In the genomic region with DNA sequence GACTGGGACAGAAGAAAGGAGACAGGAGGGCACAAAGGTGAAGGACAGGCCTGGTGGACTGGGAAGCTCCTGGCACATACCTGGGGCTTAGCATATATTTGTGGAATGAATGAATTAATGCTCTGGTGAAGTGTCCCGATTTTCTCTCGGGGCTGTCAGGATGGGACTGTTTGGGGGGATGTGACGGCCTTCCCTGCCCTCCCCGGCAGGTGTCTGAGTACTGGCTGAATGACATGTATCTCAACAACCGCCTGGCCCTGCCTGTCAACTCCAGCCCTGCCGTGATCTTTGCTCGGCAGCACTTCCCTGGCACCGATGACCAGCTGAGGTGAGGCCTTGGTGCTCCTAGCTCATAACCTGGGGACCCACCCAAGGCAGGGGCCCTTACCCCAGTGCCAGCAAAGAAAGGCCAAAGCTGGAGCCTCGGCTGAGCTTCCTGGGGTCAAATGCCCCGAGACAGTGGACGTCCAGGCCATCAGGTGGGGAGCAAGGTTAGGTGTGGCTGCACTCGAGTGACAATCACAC, we compare ENCODE assay signal across 20 cellular contexts. TPM values are rescaled to one million over a fixed set of nuclear protein-coding genes. Genes with fewer than 3 reads are reported as not detected.
DNase-seq lines count a peak whose midpoint lies in the region; ATAC-seq, FAIRE-seq and TF ChIP-seq lines count a peak whose summit lies in the region.
"Had no signal": no experiment of that assay in that cellular context is flagged by ENCODE, and none has a peak within 500 bp of the region (broad histone marks: within the 10 kb centered on the region; RNA-seq: fewer than 3 reads in every experiment).

No MANE protein-coding gene starts in this region.

- peaks cover 0 to 73% (median 13%) of the 10 kb centered on the region in 3 experiments for H3K27me3 ChIP-seq in neuronal stem cell (ENCODE audit: control insufficient read depth in 3 of 3, insufficient read depth in 3 of 3, low read depth in 1 of 3, low read length in 3 of 3)
- H3K27me3 ChIP-seq in colonic mucosa = no peaks in the 10 kb centered on the region

- H3K4ac ChIP-seq in neuronal stem cell (ENCODE audit: low read length) = no peak overlapping the region

- H3K27ac ChIP-seq in neuronal stem cell (replicated peaks; ENCODE audit: low read length) (no peak overlapping the region), colonic mucosa (no peak overlapping the region)

- H3K9me3 ChIP-seq in neuronal stem cell (replicated peaks in 1 of 2; ENCODE audit: control insufficient read depth in 2 of 2, insufficient read depth in 1 of 2, low read depth in 1 of 2, low read length in 2 of 2) = no peaks in the 10 kb centered on the region
- H3K9me3 ChIP-seq in colonic mucosa = no peaks in the 10 kb centered on the region

- H2BK5ac ChIP-seq in neuronal stem cell (ENCODE audit: low read length) = no peak overlapping the region

- no peaks in the 10 kb centered on the region for H3K79me1 ChIP-seq in neuronal stem cell (ENCODE audit: low read depth, low read length)

- H2AK5ac ChIP-seq in neuronal stem cell (ENCODE audit: low read depth, low read length) = no peak overlapping the region

- H3K18ac ChIP-seq in neuronal stem cell (ENCODE audit: low read length) = peak overlapping the region; percentile 15

- H4K91ac ChIP-seq in neuronal stem cell (ENCODE audit: low read depth, low read length, poor library complexity) = no peak overlapping the region

- peak; percentile 50 for DNase-seq in activated effector memory CD4-positive, alpha-beta T cell treated with anti-CD3 and anti-CD28 coated beads, Interleukin-2, amount 50 U/mL, for 16 hours
- no peak for DNase-seq in activated effector memory CD4-positive, alpha-beta T cell treated with Interleukin-2 at 50 U/mL for 16 hours
- DNase-seq in cerebellar cortex (ENCODE audit: low spot score) = peak; percentile 11
- no peak for DNase-seq in neuronal stem cell (ENCODE audit: low spot score)
- DNase-seq in urothelium cell line (ENCODE audit: low spot score) = no peak
- DNase-seq in colonic mucosa = no peak
- DNase-seq in NCI-H69 (lab: John Stamatoyannopoulos, UW) = no peak
- DNase-seq: 8988T, GDM1, KBM-7, NCI-H1105 treated with DMSO at 0.1 percent for 48 hours, NCI-H187, NCI-H2107, NCI-H510A, NCI-H774, SHP77 had no signal

- TF ChIP-seq CTCF in colonic mucosa (IDR thresholded peaks at IDR 0.05) = no peak

- no peak overlapping the region for H3K14ac ChIP-seq in neuronal stem cell (ENCODE audit: low read length)

- H2BK15ac ChIP-seq in neuronal stem cell (ENCODE audit: low read length) = no peak overlapping the region

- no peak overlapping the region for H2BK12ac ChIP-seq in neuronal stem cell (ENCODE audit: low read length)

- H3K4me1 ChIP-seq in neuronal stem cell (ENCODE audit: control insufficient read depth in 2 of 2, insufficient read depth in 1 of 2, low read depth in 1 of 2, low read length in 2 of 2) (peaks cover 0 to 4% of the 10 kb centered on the region in 2 donors), colonic mucosa (no peaks in the 10 kb centered on the region)

- no peak overlapping the region for H2BK120ac ChIP-seq in neuronal stem cell (ENCODE audit: low read depth, low read length)

- H3K4me3 ChIP-seq in neuronal stem cell (ENCODE audit: low read length in 2 of 2) (no peak overlapping the region), colonic mucosa (no peak overlapping the region)

- no peak overlapping the region for H4K8ac ChIP-seq in neuronal stem cell (ENCODE audit: low read depth, low read length)

- ATAC-seq in GM21367 (IDR thresholded peaks at IDR 0.05; ENCODE audit: unreplicated experiment) = no peak

- no peak overlapping the region for H2AFZ ChIP-seq in neuronal stem cell (ENCODE audit: low read length)

- H3K4me2 ChIP-seq in neuronal stem cell (ENCODE audit: insufficient read depth, low read length, poor library complexity, severe bottlenecking) = no peak overlapping the region

- H3K36me3 ChIP-seq in neuronal stem cell (replicated peaks in 1 of 2; ENCODE audit: control insufficient read depth in 2 of 2, insufficient read depth in 2 of 2, low read length in 2 of 2) = no peaks in the 10 kb centered on the region
- no peaks in the 10 kb centered on the region for H3K36me3 ChIP-seq in colonic mucosa

- H3K23ac ChIP-seq in neuronal stem cell (ENCODE audit: low read depth, low read length, poor library complexity) = no peak overlapping the region

- H3K9ac ChIP-seq in neuronal stem cell (ENCODE audit: low read depth, low read length, poor library complexity) (peak overlapping the region; percentile 53), colonic mucosa (ENCODE audit: low read depth in 2 of 2, low read length in 2 of 2) (no peak overlapping the region)

- intact Hi-C loops in colonic mucosa (cut with DNase I) = no loop called here

- WGBS in neuronal stem cell (ENCODE audit: extremely low coverage in 2 of 2, insufficient read length in 2 of 2, insufficient replicate concordance in 1 of 2), 2 donors = no CpG with 5 or more reads among the region's 12 CpGs

- peak; percentile 44 for FAIRE-seq in urothelium cell line (lab: Jason Lieb, UNC)

RNA-seq across cellular contexts. Expression of a gene that starts 6.5 kb away (rescaled TPM):
- 0.03 TPM for polyA plus RNA-seq in neuronal stem cell (2013, experiment 1 of 2)
- not detected for polyA plus RNA-seq in neuronal stem cell (2013, experiment 2 of 2)
- total RNA-seq in colonic mucosa = 1 to 10 TPM in 1 of 2 donors, under 1 TPM in 1; 0.16 to 1.2 TPM
- total RNA-seq: H9, OCI-LY7 had no signal
- polyA plus RNA-seq: AG04450 had no signal

RNA-seq across cellular contexts. Expression of a gene that starts 10.2 kb away (rescaled TPM):
- polyA plus RNA-seq in neuronal stem cell (2013, experiment 1 of 2) = 0.07 TPM
- polyA plus RNA-seq in neuronal stem cell (2013, experiment 2 of 2) = 0.06 TPM
- under 1 TPM in 1 of 2 donors, not detected in 1; 0.42 TPM for total RNA-seq in colonic mucosa
- total RNA-seq: H9, OCI-LY7 had no signal
- polyA plus RNA-seq: AG04450 had no signal

RNA-seq across cellular contexts. Expression of a gene that starts 59.1 kb away (rescaled TPM):
- 0.08 TPM for polyA plus RNA-seq in neuronal stem cell (2013, experiment 1 of 2)
- 0.06 TPM for polyA plus RNA-seq in neuronal stem cell (2013, experiment 2 of 2)
- total RNA-seq in colonic mucosa = not detected
- total RNA-seq: H9, OCI-LY7 had no signal
- polyA plus RNA-seq: AG04450 had no signal

Comparison
In these comparisons a context has a peak if more than half of its experiments do, and no peak if none do; other contexts are left out.
1. DNase-seq: peak in activated effector memory CD4-positive, alpha-beta T cell treated with anti-CD3 and anti-CD28 coated beads, Interleukin-2, amount 50 U/mL, for 16 hours (single experiment) and cerebellar cortex (single experiment); none in activated effector memory CD4-positive, alpha-beta T cell treated with Interleukin-2 at 50 U/mL for 16 hours (single experiment), neuronal stem cell (single experiment), urothelium cell line (single experiment), colonic mucosa (single experiment) and NCI-H69 (single experiment).